Comparison of ENCODE assay signal across 27 cellular contexts in the genomic region with DNA sequence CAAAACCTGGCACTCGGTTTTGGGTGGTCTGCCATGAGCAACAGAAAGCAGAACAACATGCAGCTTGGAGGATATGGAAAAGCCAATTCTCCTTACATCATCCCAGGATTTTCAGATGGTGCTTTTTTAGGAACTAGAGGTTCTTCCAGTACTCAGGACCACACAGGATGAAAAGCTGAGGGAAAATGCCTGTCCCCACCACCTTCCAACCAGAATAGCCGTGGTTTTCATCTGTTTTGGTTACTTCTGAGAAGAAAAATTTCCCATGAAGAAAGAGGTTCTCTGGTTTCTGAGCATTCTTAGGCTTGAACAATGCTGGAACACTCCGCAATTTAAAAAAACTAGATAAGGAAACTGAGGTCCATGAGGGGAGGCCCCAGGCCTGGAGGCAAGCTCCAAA.
"Had no signal": no experiment of that assay in that cellular context is flagged by ENCODE, and none has a peak within 500 bp of the region (broad histone marks: within the 10 kb centered on the region; RNA-seq: fewer than 3 reads in every experiment).

No MANE protein-coding gene starts in this region.

- H3K4me3 Mint-ChIP-seq: naive thymus-derived CD8-positive, alpha-beta T cell; nephron progenitor cell; stimulated activated memory B cell treated with anti-CD40 and anti-IgM and Interleukin-4, amounts not matched to agents 10 μg/mL and 1 μg/mL and 100 μg/mL, for 72 hours; stimulated activated naive CD8-positive, alpha-beta T cell treated with anti-CD3 and anti-CD28 coated beads, Interleukin-15, Interleukin-2, amounts not matched to agents 100 ng/mL and 50 ng/mL, for 24 hours had no signal

- H3K27ac Mint-ChIP-seq: nephron progenitor cell; stimulated activated memory B cell treated with anti-CD40 and anti-IgM and Interleukin-4, amounts not matched to agents 10 μg/mL and 1 μg/mL and 100 μg/mL, for 72 hours; stimulated activated naive CD8-positive, alpha-beta T cell treated with anti-CD3 and anti-CD28 coated beads, Interleukin-15, Interleukin-2, amounts not matched to agents 100 ng/mL and 50 ng/mL, for 24 hours had no signal

- H3K9me3 ChIP-seq: esophagus muscularis mucosa, heart right ventricle, lower lobe of right lung, prostate gland, right atrium auricular region, sigmoid colon, thoracic aorta, tibial nerve, upper lobe of right lung, uterus had no signal

- H3K27me3 Mint-ChIP-seq: naive thymus-derived CD8-positive, alpha-beta T cell; stimulated activated naive CD8-positive, alpha-beta T cell treated with anti-CD3 and anti-CD28 coated beads, Interleukin-15, Interleukin-2, amounts not matched to agents 100 ng/mL and 50 ng/mL, for 24 hours had no signal

- H3K9me3 Mint-ChIP-seq: naive thymus-derived CD8-positive, alpha-beta T cell; nephron progenitor cell; stimulated activated memory B cell treated with anti-CD40 and anti-IgM and Interleukin-4, amounts not matched to agents 10 μg/mL and 1 μg/mL and 100 μg/mL, for 72 hours; stimulated activated naive CD8-positive, alpha-beta T cell treated with anti-CD3 and anti-CD28 coated beads, Interleukin-15, Interleukin-2, amounts not matched to agents 100 ng/mL and 50 ng/mL, for 24 hours had no signal

- H3K4me3 ChIP-seq: coronary artery, esophagus muscularis mucosa, heart right ventricle, lower lobe of right lung, prostate gland, right atrium auricular region, sigmoid colon, thoracic aorta, tibial nerve, upper lobe of right lung, uterus had no signal

- DNase-seq: dermis blood vessel endothelial cell; effector memory CD4-positive, alpha-beta T cell; foreskin melanocyte; glutamatergic neuron; heart right ventricle; hippocampal formation; islet precursor cell; kidney glomerular epithelial cell; left colon; left ventricle myocardium superior; lower lobe of right lung; naive thymus-derived CD8-positive, alpha-beta T cell; nephron progenitor cell; nucleus accumbens; sigmoid colon; stimulated activated CD4-positive, alpha-beta T cell treated with anti-CD3 and anti-CD28 coated beads, Interleukin-2, amount 100 ng/mL, for 24 hours; stimulated activated CD4-positive, alpha-beta T cell treated with anti-CD3 and anti-CD28 coated beads, Interleukin-4, amount 100 ng/mL, for 24 hours; uterus had no signal

- H3K27ac ChIP-seq: coronary artery, esophagus muscularis mucosa, heart right ventricle, lower lobe of right lung, prostate gland, right atrium auricular region, sigmoid colon, thoracic aorta, upper lobe of right lung, uterus had no signal

- H3K36me3 ChIP-seq: esophagus muscularis mucosa, heart right ventricle, lower lobe of right lung, prostate gland, right atrium auricular region, sigmoid colon, thoracic aorta, tibial nerve, upper lobe of right lung, uterus had no signal

- H3K36me3 Mint-ChIP-seq: naive thymus-derived CD8-positive, alpha-beta T cell; stimulated activated memory B cell treated with anti-CD40 and anti-IgM and Interleukin-4, amounts not matched to agents 10 μg/mL and 1 μg/mL and 100 μg/mL, for 72 hours had no signal

- ATAC-seq: left colon; left ventricle myocardium superior; lower lobe of right lung; naive thymus-derived CD8-positive, alpha-beta T cell; stimulated activated memory B cell treated with anti-CD40 and anti-IgM and Interleukin-4, amounts not matched to agents 10 μg/mL and 1 μg/mL and 100 μg/mL, for 72 hours; upper lobe of right lung had no signal

- H3K27me3 ChIP-seq: esophagus muscularis mucosa, right atrium auricular region, sigmoid colon, tibial nerve, upper lobe of right lung, uterus had no signal

- H3K4me1 ChIP-seq: esophagus muscularis mucosa, lower lobe of right lung, prostate gland, sigmoid colon, tibial nerve, upper lobe of right lung, uterus had no signal

- H3K4me1 Mint-ChIP-seq: stimulated activated memory B cell treated with anti-CD40 and anti-IgM and Interleukin-4, amounts not matched to agents 10 μg/mL and 1 μg/mL and 100 μg/mL, for 72 hours had no signal
